ENCODE assay signal across 18 cellular contexts in genomic region chr2:64952896-64953482, GRCh38. TPM values are rescaled to one million over a fixed set of nuclear protein-coding genes. Genes with fewer than 3 reads are reported as not detected.
A peak's percentile ranks its signal among the peaks of the same experiment; 100 is the strongest.
DNase-seq lines count a peak whose midpoint lies in the region; ATAC-seq, FAIRE-seq and TF ChIP-seq lines count a peak whose summit lies in the region.
"Had no signal": no experiment of that assay in that cellular context is flagged by ENCODE, and none has a peak within 500 bp of the region (broad histone marks: within the 10 kb centered on the region; RNA-seq: fewer than 3 reads in every experiment).

No MANE protein-coding gene starts in this region.

- H4K20me1 ChIP-seq in astrocyte (ENCODE audit: insufficient read depth, low read length), result no peaks in the 10 kb centered on the region

- no peak overlapping the region for H3K9ac ChIP-seq in astrocyte (ENCODE audit: low read length)

- peak; percentile 70 for DNase-seq in MCF 10A (ENCODE audit: unreplicated experiment)
- DNase-seq in breast epithelium (ENCODE audit: low spot score in 2 of 2), result no peak
- peak; percentile 92 for DNase-seq in astrocyte (ENCODE audit: low read depth)
- DNase-seq in fibroblast of villous mesenchyme (ENCODE audit: low read depth), result peak; percentile 83
- DNase-seq in inferior parietal cortex (ENCODE audit: extremely low spot score), result no peak
- DNase-seq in RKO (ENCODE audit: low spot score), result no peak
- DNase-seq in endothelial cell (ENCODE audit: low spot score), result no peak
- DNase-seq: 8988T; activated CD4-positive, alpha-beta memory T cell treated with anti-CD3 and anti-CD28 coated beads, Interleukin-2, amount 10 ng/mL, durations not matched to agents 7 days and 5 days; DMS153; H7; NCI-H446 treated with DMSO at 0.1 percent for 48 hours; stimulated activated CD4-positive, alpha-beta T cell treated with anti-CD3 and anti-CD28 coated beads, Interleukin-15, amount 100 ng/mL, for 24 hours; testis had no signal

- intact Hi-C loops in MCF 10A (cut with micrococcal nuclease), result no loop called here
- intact Hi-C loops in breast epithelium (cut with DNase I; ENCODE audit: low total_unique reads), result no loop called here

- H3K4me1 Mint-ChIP-seq in MCF 10A (ENCODE audit: insufficient read depth, unreplicated experiment) (peaks cover 18% of the 10 kb centered on the region), astrocyte (ENCODE audit: low read depth, unreplicated experiment) (peaks cover 6% of the 10 kb centered on the region), endothelial cell (ENCODE audit: unreplicated experiment) (no peaks in the 10 kb centered on the region)

- no peak overlapping the region for H3K4me3 Mint-ChIP-seq in MCF 10A (ENCODE audit: unreplicated experiment)
- no peak overlapping the region for H3K4me3 Mint-ChIP-seq in astrocyte (ENCODE audit: unreplicated experiment)
- H3K4me3 Mint-ChIP-seq in endothelial cell (ENCODE audit: unreplicated experiment), result no peak overlapping the region
- H3K4me3 Mint-ChIP-seq: activated CD4-positive, alpha-beta memory T cell treated with anti-CD3 and anti-CD28 coated beads, Interleukin-2, amount 10 ng/mL, durations not matched to agents 7 days and 5 days; mesothelial cell of epicardium had no signal

- H3K4me2 ChIP-seq in astrocyte (ENCODE audit: low read length), result peak overlapping the region; percentile 48

- H3K4me3 ChIP-seq in breast epithelium (no peak overlapping the region), astrocyte (ENCODE audit: insufficient read depth, low read depth, low read length) (no peak overlapping the region), fibroblast of villous mesenchyme (ENCODE audit: low read depth, low read length) (no peak overlapping the region)
- H3K4me3 ChIP-seq: cardiac muscle cell, GM12878, testis had no signal

- H3K4me1 ChIP-seq in breast epithelium (no peaks in the 10 kb centered on the region), astrocyte (ENCODE audit: insufficient read depth, low read length) (peaks cover 10% of the 10 kb centered on the region)
- H3K4me1 ChIP-seq: testis had no signal

- POLR2A ChIA-PET in MCF 10A (lab: Yijun Ruan, JAX), result interaction anchor here (1.1 to 1.6 kb wide), 3 partner anchors 22 to 34 kb away, joined by 3 to 6 read pairs (median 4); no protein-coding TSS in a partner anchor

- H3K27ac ChIP-seq in breast epithelium (no peak overlapping the region), astrocyte (ENCODE audit: low read depth, low read length) (no peak overlapping the region)
- H3K27ac ChIP-seq: cardiac muscle cell, testis had no signal

- no TSS peak for BruUV-seq in MCF 10A (replicated peaks; lab: Mats Ljungman, UMichigan)

- TF ChIP-seq POLR2A in breast epithelium (IDR thresholded peaks at IDR 0.05), result no peak

- H3K9me3 ChIP-seq in breast epithelium (no peaks in the 10 kb centered on the region), astrocyte (ENCODE audit: insufficient read depth, low read depth, low read length) (no peaks in the 10 kb centered on the region)
- H3K9me3 ChIP-seq: testis had no signal

- ATAC-seq in GM18907 (IDR thresholded peaks at IDR 0.05; ENCODE audit: unreplicated experiment), result no peak
- ATAC-seq: GM12878 had no signal

- FAIRE-seq in astrocyte (lab: Jason Lieb, UNC), result no peak
- FAIRE-seq: GM12878 had no signal

- H3K27ac Mint-ChIP-seq in MCF 10A (ENCODE audit: low read depth, unreplicated experiment) (no peak overlapping the region), astrocyte (ENCODE audit: unreplicated experiment) (no peak overlapping the region), endothelial cell (ENCODE audit: unreplicated experiment) (no peak overlapping the region)
- H3K27ac Mint-ChIP-seq: activated CD4-positive, alpha-beta memory T cell treated with anti-CD3 and anti-CD28 coated beads, Interleukin-2, amount 10 ng/mL, durations not matched to agents 7 days and 5 days; mesothelial cell of epicardium had no signal

- CTCF ChIA-PET in MCF 10A (lab: Yijun Ruan, JAX), result interaction anchor here (0.6 to 1.9 kb wide), 6 partner anchors 10 to 688 kb away, joined by 3 to 11 read pairs (median 4); no protein-coding TSS in a partner anchor

- no peak for TF ChIP-seq CTCF in MCF 10A (IDR thresholded peaks at IDR 0.05; ENCODE audit: unreplicated experiment)
- TF ChIP-seq CTCF in breast epithelium (IDR thresholded peaks at IDR 0.05), result no peak
- no peak for TF ChIP-seq CTCF in astrocyte (IDR thresholded peaks at IDR 0.05; ENCODE audit: insufficient read depth, low read depth, low read length)
- no peak for TF ChIP-seq CTCF in fibroblast of villous mesenchyme (IDR thresholded peaks at IDR 0.05; ENCODE audit: insufficient read depth, low read depth, low read length)
- TF ChIP-seq CTCF in endothelial cell (IDR thresholded peaks at IDR 0.05; ENCODE audit: unreplicated experiment), result no peak

- no peaks in the 10 kb centered on the region for H3K36me3 ChIP-seq in breast epithelium
- no peaks in the 10 kb centered on the region for H3K36me3 ChIP-seq in astrocyte (ENCODE audit: insufficient read depth, low read length)
- H3K36me3 ChIP-seq: cardiac muscle cell had no signal

- no peaks in the 10 kb centered on the region for H3K36me3 Mint-ChIP-seq in MCF 10A (ENCODE audit: insufficient read depth, unreplicated experiment)
- H3K36me3 Mint-ChIP-seq in astrocyte (ENCODE audit: low read depth, unreplicated experiment), result no peaks in the 10 kb centered on the region
- no peaks in the 10 kb centered on the region for H3K36me3 Mint-ChIP-seq in endothelial cell (ENCODE audit: low read depth, unreplicated experiment)

- no peaks in the 10 kb centered on the region for H3K79me2 ChIP-seq in astrocyte (ENCODE audit: insufficient read depth, low read length)

- H3K9me3 Mint-ChIP-seq in MCF 10A (ENCODE audit: unreplicated experiment) (no peaks in the 10 kb centered on the region), astrocyte (ENCODE audit: unreplicated experiment) (peaks cover 2% of the 10 kb centered on the region), endothelial cell (ENCODE audit: unreplicated experiment) (no peaks in the 10 kb centered on the region)

- H3K27me3 Mint-ChIP-seq in MCF 10A (ENCODE audit: insufficient read depth, unreplicated experiment) (no peaks in the 10 kb centered on the region), astrocyte (ENCODE audit: low read depth, unreplicated experiment) (peaks cover 4% of the 10 kb centered on the region), endothelial cell (ENCODE audit: unreplicated experiment) (no peaks in the 10 kb centered on the region)
- H3K27me3 Mint-ChIP-seq: activated CD4-positive, alpha-beta memory T cell treated with anti-CD3 and anti-CD28 coated beads, Interleukin-2, amount 10 ng/mL, durations not matched to agents 7 days and 5 days had no signal

- H3K27me3 ChIP-seq in breast epithelium (no peaks in the 10 kb centered on the region), astrocyte (ENCODE audit: insufficient read depth, low read length) (no peaks in the 10 kb centered on the region)
- H3K27me3 ChIP-seq: cardiac muscle cell, testis had no signal

- no peak overlapping the region for H2AFZ ChIP-seq in astrocyte (ENCODE audit: low read depth, low read length)

RNA-seq across cellular contexts. Expression of gene SLC1A4, which starts 36.2 kb away (rescaled TPM):
- total RNA-seq in MCF 10A (2022) (29.6 and 36.0 TPM in 2 replicates), breast epithelium (10 to 100 TPM in 2 of 3 donors, 1 to 10 TPM in 1; 9.1 to 31.5 (median 11.4) TPM), astrocyte (45.9 and 48.9 TPM in 2 replicates), fibroblast of villous mesenchyme (7.8 and 11.3 TPM in 2 replicates), endothelial cell (ENCODE audit: unreplicated experiment) (41.4 TPM)

Comparison
In these comparisons a context has a peak if more than half of its experiments do, and no peak if none do; other contexts are left out.
1. DNase-seq: peak in MCF 10A (single experiment), astrocyte (single experiment) and fibroblast of villous mesenchyme (single experiment); none in breast epithelium (0 of 2), inferior parietal cortex (single experiment), RKO (single experiment) and endothelial cell (single experiment).